ENCODE assay signal across 24 cellular contexts in genomic region chr7:1331576-1332467, GRCh38.
A peak's percentile ranks its signal among the peaks of the same experiment; 100 is the strongest.
DNase-seq lines count a peak whose midpoint lies in the region; TF ChIP-seq lines count a peak whose summit lies in the region.
"Had no signal": no experiment of that assay in that cellular context is flagged by ENCODE, and none has a peak within 500 bp of the region (broad histone marks: within the 10 kb centered on the region; RNA-seq: fewer than 3 reads in every experiment).

No MANE protein-coding gene starts in this region.

- DNase-seq in NCI-H748 (lab: John Stamatoyannopoulos, UW; ENCODE audit: unreplicated experiment) (peak; percentile 40), NCI-H748 treated with DMSO at 0.1 percent for 48 hours (lab: John Stamatoyannopoulos, UW) (no peak), NCI-H1694 treated with DMSO at 0.1 percent for 48 hours (lab: John Stamatoyannopoulos, UW) (peak; percentile 81), WERI-Rb-1 (peak; percentile 7), sigmoid colon (peak; percentile 44), kidney tubule cell (ENCODE audit: low spot score) (no peak), iPS-NIHi7 (ENCODE audit: extremely low spot score) (no peak)
- no peak for DNase-seq in stimulated activated CD4-positive, alpha-beta T cell treated with anti-CD3 and anti-CD28 coated beads, Interleukin-2, amount 100 ng/mL, for 48 hours
- DNase-seq: activated CD4-positive, alpha-beta T cell treated with anti-CD3 and anti-CD28 coated beads for 48 hours; activated CD8-positive, alpha-beta memory T cell treated with anti-CD3 and anti-CD28 coated beads for 24 hours; activated T-cell treated with anti-CD3 and anti-CD28 coated beads for 4 hours; amygdala; gastrocnemius medialis; GF-D8; HCEC 1CT; hippocampal formation; Karpas-422; NCI-H187; NCI-H526; SIG-M5; T1000; thyroid gland had no signal

- TF ChIP-seq EP300 in sigmoid colon (IDR thresholded peaks at IDR 0.05), result no peak

- H3K27ac ChIP-seq in WERI-Rb-1 (no peak overlapping the region), sigmoid colon (no peak overlapping the region)
- H3K27ac ChIP-seq: gastrocnemius medialis, pancreas, right atrium auricular region, thyroid gland had no signal

- H3K4me1 ChIP-seq in sigmoid colon, result no peaks in the 10 kb centered on the region
- H3K4me1 ChIP-seq: gastrocnemius medialis, pancreas, right atrium auricular region, thyroid gland had no signal

- no peak overlapping the region for H3K4me3 ChIP-seq in WERI-Rb-1 (ENCODE audit: low read depth, low read length)
- H3K4me3 ChIP-seq in sigmoid colon, result no peak overlapping the region
- H3K4me3 ChIP-seq: gastrocnemius medialis, pancreas, right atrium auricular region, thyroid gland had no signal

- H3K9me3 ChIP-seq in WERI-Rb-1 (ENCODE audit: severe bottlenecking), result peaks cover 5% of the 10 kb centered on the region
- H3K9me3 ChIP-seq in sigmoid colon, result peaks cover 0 to 4% (median 0%) of the 10 kb centered on the region in 4 donors
- H3K9me3 ChIP-seq: pancreas, thyroid gland had no signal

- no peak for TF ChIP-seq CTCF in WERI-Rb-1 (IDR thresholded peaks at IDR 0.05; ENCODE audit: low read depth, low read length)
- no peak for TF ChIP-seq CTCF in sigmoid colon (IDR thresholded peaks at IDR 0.05)

- no peak for TF ChIP-seq POLR2A in sigmoid colon (IDR thresholded peaks at IDR 0.05)

- WGBS in sigmoid colon, 2 donors, result 48 to 49% methylated on average over 21 of the region's 21 CpGs

- intact Hi-C loops in sigmoid colon (cut with DNase I), result no loop called here

- no peaks in the 10 kb centered on the region for H3K36me3 ChIP-seq in WERI-Rb-1
- H3K36me3 ChIP-seq in sigmoid colon, result no peaks in the 10 kb centered on the region
- H3K36me3 ChIP-seq: gastrocnemius medialis, pancreas, right atrium auricular region, thyroid gland had no signal

- no peaks in the 10 kb centered on the region for H3K27me3 ChIP-seq in WERI-Rb-1 (ENCODE audit: insufficient read depth, low read depth, severe bottlenecking)
- peaks cover 8 to 63% (median 37%) of the 10 kb centered on the region in 3 donors for H3K27me3 ChIP-seq in sigmoid colon
- H3K27me3 ChIP-seq: pancreas, right atrium auricular region, thyroid gland had no signal

Comparison
In these comparisons a context has a peak if more than half of its experiments do, and no peak if none do; other contexts are left out.
1. DNase-seq: peak in NCI-H748 (single experiment), NCI-H1694 treated with DMSO at 0.1 percent for 48 hours (single experiment), WERI-Rb-1 (single experiment) and sigmoid colon (single experiment); none in NCI-H748 treated with DMSO at 0.1 percent for 48 hours (single experiment), kidney tubule cell (single experiment), iPS-NIHi7 (single experiment) and stimulated activated CD4-positive, alpha-beta T cell treated with anti-CD3 and anti-CD28 coated beads, Interleukin-2, amount 100 ng/mL, for 48 hours (0 of 2).